8 cellular contexts compared by ENCODE assay signal in the genomic region with DNA sequence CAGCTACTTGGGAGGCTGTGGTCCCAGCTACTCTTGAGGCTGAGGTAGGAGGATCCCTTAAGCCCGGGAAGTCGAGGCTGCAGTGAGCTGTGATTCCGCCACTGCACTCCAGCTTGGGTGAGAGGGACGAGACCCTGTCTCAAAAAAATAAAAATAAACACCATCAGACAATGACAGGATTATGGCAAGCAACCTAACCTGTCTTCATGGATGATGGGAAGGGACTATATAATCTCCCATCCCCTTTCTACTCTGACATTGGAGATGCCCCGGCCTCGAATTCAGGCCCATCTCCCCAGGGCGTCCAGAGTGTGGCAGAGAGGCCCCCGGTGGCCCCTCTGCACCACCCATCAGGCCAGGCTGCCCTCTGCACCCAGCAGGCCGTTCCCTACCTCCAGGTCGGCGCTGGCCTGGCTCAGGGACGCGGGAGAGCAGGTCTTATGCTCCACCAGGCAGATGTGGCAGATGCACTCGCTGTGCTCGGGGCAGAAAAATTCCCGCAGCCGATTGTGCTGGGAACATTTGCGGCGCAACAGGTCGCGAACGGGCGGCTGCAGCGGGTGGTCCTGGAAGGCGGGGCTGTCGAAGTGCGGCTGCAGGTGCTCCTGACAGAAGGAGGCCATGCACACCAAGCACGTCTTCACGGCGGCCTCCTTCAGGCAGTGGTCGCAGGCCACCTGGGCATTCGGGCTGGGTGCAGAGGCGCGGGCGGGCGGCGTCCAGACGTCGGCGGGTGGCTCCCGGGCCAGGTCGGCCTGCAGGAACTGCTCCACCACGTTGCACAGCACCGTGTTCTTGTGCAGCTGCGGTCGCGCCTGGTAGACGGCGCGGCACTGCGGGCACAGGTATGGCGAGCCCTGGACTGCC. TPM values are rescaled to one million over a fixed set of nuclear protein-coding genes. Genes with fewer than 3 reads are reported as not detected.
DNase-seq lines count a peak whose midpoint lies in the region; ATAC-seq and TF ChIP-seq lines count a peak whose summit lies in the region.

No MANE protein-coding gene starts in this region.

- H3K27me3 Mint-ChIP-seq in WTC11 (ENCODE audit: low read depth) (peaks cover 20% of the 10 kb centered on the region), osteocyte (ENCODE audit: unreplicated experiment) (no peaks in the 10 kb centered on the region)

- WGBS in gastroesophageal sphincter (ENCODE audit: low coverage in 1 of 2), 2 donors, result 50 to 72% methylated on average over 1 to 3 of the region's 52 CpGs

- H3K27me3 ChIP-seq in HUES48 (ENCODE audit: control insufficient read depth, insufficient read depth, low read length), result peaks cover 27% of the 10 kb centered on the region
- H3K27me3 ChIP-seq in gastroesophageal sphincter, result no peaks in the 10 kb centered on the region

- no peak overlapping the region for H3K27ac Mint-ChIP-seq in WTC11
- peak overlapping the region; percentile 80 for H3K27ac Mint-ChIP-seq in osteocyte (ENCODE audit: unreplicated experiment)

- no peak for TF ChIP-seq EP300 in gastroesophageal sphincter (IDR thresholded peaks at IDR 0.05)

- H3K36me3 Mint-ChIP-seq in WTC11 (peaks cover 10% of the 10 kb centered on the region), osteocyte (ENCODE audit: unreplicated experiment) (peaks cover 2% of the 10 kb centered on the region)

- H3K9me3 ChIP-seq in HUES48 (ENCODE audit: control insufficient read depth, insufficient read depth, low read length) (no peaks in the 10 kb centered on the region), gastroesophageal sphincter (no peaks in the 10 kb centered on the region)

- peak overlapping the region; percentile 59 for H3K9ac ChIP-seq in HUES48 (ENCODE audit: low read depth, low read length)

- POLR2A ChIA-PET in WTC11 (lab: Charles Lee), result interaction anchor here (0.6 to 1.2 kb wide), 8 partner anchors 9 to 87 kb away, joined by 3 to 5 read pairs (median 3); a partner anchor contains a TSS

- H3K27ac ChIP-seq in HUES48 (ENCODE audit: low read depth, low read length) (no peak overlapping the region), gastroesophageal sphincter (peak overlapping the region; percentile 64 to 92 (median 86))

- ATAC-seq in GM21515 (IDR thresholded peaks at IDR 0.05; ENCODE audit: unreplicated experiment), result peak; percentile 32
- peak; percentile 51 for ATAC-seq in WTC11
- peak; percentile 44 for ATAC-seq in gastroesophageal sphincter

- H3K4me1 ChIP-seq in HUES48 (ENCODE audit: control insufficient read depth, insufficient read depth, low read length), result peaks cover 9% of the 10 kb centered on the region; the same call in 1 of the 2 replicates
- H3K4me1 ChIP-seq in gastroesophageal sphincter, result peaks cover 0 to 69% (median 30%) of the 10 kb centered on the region in 3 donors

- TF ChIP-seq POLR2A in gastroesophageal sphincter (IDR thresholded peaks at IDR 0.05), result no peak

- H3K4me3 Mint-ChIP-seq in WTC11 (peak overlapping the region; percentile 88), osteocyte (ENCODE audit: unreplicated experiment) (peak overlapping the region; percentile 86)

- no peak for DNase-seq in GM12864 (ENCODE audit: low read depth)
- DNase-seq in WTC11 (ENCODE audit: low spot score), result peak; percentile 67
- peak; percentile 79 for DNase-seq in osteocyte (ENCODE audit: extremely low spot score, unreplicated experiment)
- no peak for DNase-seq in T1000 (lab: John Stamatoyannopoulos, UW)
- DNase-seq in HCEC 1CT, result no peak

- TF ChIP-seq CTCF in GM12864 (IDR thresholded peaks at IDR 0.05; ENCODE audit: low read depth, low read length, missing control alignments) (no peak), WTC11 (IDR thresholded peaks at IDR 0.05) (no peak), gastroesophageal sphincter (IDR thresholded peaks at IDR 0.05) (no peak), osteocyte (IDR thresholded peaks at IDR 0.05) (no peak)

- CTCF ChIA-PET in WTC11 (lab: Charles Lee), result interaction anchor here (0.6 to 2.3 kb wide), 7 partner anchors 20 to 870 kb away, joined by 3 to 9 read pairs (median 5); no protein-coding TSS in a partner anchor

- H3K9me3 Mint-ChIP-seq in WTC11 (peaks cover 12% of the 10 kb centered on the region), osteocyte (ENCODE audit: unreplicated experiment) (peaks cover 10% of the 10 kb centered on the region)

- H3K4me1 Mint-ChIP-seq in WTC11 (peaks cover 18% of the 10 kb centered on the region), osteocyte (ENCODE audit: unreplicated experiment) (peaks cover 42% of the 10 kb centered on the region)

- H3K4me3 ChIP-seq in GM12864 (ENCODE audit: low read depth, low read length), result peak overlapping the region; percentile 91
- peak overlapping the region; percentile 87 for H3K4me3 ChIP-seq in HUES48 (ENCODE audit: low read depth, low read length)
- H3K4me3 ChIP-seq in gastroesophageal sphincter, result peak overlapping the region; percentile 76 to 90

- H3K36me3 ChIP-seq in HUES48 (ENCODE audit: control insufficient read depth, insufficient read depth, low read length) (peaks cover 5% of the 10 kb centered on the region), gastroesophageal sphincter (peaks cover 0 to 10% of the 10 kb centered on the region in 2 donors)

TF ChIP-seq in WTC11, 78 proteins besides CTCF, POLR2A, EP300 and RAD21 (continues in another document):
- TF ChIP-seq, protein P1, sequence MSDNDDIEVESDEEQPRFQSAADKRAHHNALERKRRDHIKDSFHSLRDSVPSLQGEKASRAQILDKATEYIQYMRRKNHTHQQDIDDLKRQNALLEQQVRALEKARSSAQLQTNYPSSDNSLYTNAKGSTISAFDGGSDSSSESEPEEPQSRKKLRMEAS (CRISPR knock-in tag; IDR thresholded peaks at IDR 0.05), result peak; percentile 90
- TF ChIP-seq CREM (CRISPR knock-in tag; IDR thresholded peaks at IDR 0.05), result no peak
- peak; percentile 11; the same call in 1 of the 2 replicates for TF ChIP-seq ETV6 (CRISPR knock-in tag; IDR thresholded peaks at IDR 0.05)
- no peak for TF ChIP-seq NFYB (CRISPR knock-in tag; conservative IDR thresholded peaks at IDR 0.05; ENCODE audit: low read depth)
- TF ChIP-seq, protein P2, sequence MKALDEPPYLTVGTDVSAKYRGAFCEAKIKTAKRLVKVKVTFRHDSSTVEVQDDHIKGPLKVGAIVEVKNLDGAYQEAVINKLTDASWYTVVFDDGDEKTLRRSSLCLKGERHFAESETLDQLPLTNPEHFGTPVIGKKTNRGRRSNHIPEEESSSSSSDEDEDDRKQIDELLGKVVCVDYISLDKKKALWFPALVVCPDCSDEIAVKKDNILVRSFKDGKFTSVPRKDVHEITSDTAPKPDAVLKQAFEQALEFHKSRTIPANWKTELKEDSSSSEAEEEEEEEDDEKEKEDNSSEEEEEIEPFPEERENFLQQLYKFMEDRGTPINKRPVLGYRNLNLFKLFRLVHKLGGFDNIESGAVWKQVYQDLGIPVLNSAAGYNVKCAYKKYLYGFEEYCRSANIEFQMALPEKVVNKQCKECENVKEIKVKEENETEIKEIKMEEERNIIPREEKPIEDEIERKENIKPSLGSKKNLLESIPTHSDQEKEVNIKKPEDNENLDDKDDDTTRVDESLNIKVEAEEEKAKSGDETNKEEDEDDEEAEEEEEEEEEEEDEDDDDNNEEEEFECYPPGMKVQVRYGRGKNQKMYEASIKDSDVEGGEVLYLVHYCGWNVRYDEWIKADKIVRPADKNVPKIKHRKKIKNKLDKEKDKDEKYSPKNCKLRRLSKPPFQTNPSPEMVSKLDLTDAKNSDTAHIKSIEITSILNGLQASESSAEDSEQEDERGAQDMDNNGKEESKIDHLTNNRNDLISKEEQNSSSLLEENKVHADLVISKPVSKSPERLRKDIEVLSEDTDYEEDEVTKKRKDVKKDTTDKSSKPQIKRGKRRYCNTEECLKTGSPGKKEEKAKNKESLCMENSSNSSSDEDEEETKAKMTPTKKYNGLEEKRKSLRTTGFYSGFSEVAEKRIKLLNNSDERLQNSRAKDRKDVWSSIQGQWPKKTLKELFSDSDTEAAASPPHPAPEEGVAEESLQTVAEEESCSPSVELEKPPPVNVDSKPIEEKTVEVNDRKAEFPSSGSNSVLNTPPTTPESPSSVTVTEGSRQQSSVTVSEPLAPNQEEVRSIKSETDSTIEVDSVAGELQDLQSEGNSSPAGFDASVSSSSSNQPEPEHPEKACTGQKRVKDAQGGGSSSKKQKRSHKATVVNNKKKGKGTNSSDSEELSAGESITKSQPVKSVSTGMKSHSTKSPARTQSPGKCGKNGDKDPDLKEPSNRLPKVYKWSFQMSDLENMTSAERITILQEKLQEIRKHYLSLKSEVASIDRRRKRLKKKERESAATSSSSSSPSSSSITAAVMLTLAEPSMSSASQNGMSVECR (CRISPR knock-in tag; IDR thresholded peaks at IDR 0.05; ENCODE audit: borderline replicate concordance), result 0 out of 2 replicates have a peak, but pooled peaks have one; percentile 29
- TF ChIP-seq FOXP1 (CRISPR knock-in tag; IDR thresholded peaks at IDR 0.05; ENCODE audit: borderline replicate concordance), result no peak; the same call in 1 of the 2 replicates
- no peak for TF ChIP-seq ZNF317 (CRISPR knock-in tag; IDR thresholded peaks at IDR 0.05; ENCODE audit: borderline replicate concordance, low read depth)
- 0 out of 2 replicates have a peak, but pooled peaks have one; percentile 22 for TF ChIP-seq NR2C2 (CRISPR knock-in tag; IDR thresholded peaks at IDR 0.05)
- TF ChIP-seq, protein P3, sequence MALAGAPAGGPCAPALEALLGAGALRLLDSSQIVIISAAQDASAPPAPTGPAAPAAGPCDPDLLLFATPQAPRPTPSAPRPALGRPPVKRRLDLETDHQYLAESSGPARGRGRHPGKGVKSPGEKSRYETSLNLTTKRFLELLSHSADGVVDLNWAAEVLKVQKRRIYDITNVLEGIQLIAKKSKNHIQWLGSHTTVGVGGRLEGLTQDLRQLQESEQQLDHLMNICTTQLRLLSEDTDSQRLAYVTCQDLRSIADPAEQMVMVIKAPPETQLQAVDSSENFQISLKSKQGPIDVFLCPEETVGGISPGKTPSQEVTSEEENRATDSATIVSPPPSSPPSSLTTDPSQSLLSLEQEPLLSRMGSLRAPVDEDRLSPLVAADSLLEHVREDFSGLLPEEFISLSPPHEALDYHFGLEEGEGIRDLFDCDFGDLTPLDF (CRISPR knock-in tag; IDR thresholded peaks at IDR 0.05), result peak; percentile 20; the same call in 1 of the 2 replicates

RNA-seq across cellular contexts. Expression of a gene that starts 0.6 kb away (rescaled TPM):
- total RNA-seq in WTC11 (2021) (36.6 to 49.0 TPM (median 38.9 TPM) in 3 replicates), gastroesophageal sphincter (10 to 100 TPM; 10.1 to 36.6 (median 20.6) TPM), osteocyte (28.1 and 35.1 TPM in 2 replicates)

RNA-seq across cellular contexts. Expression of a gene that starts 47.6 kb away (rescaled TPM):
- total RNA-seq in WTC11 (2021) (22.6 to 23.5 TPM (median 23.4 TPM) in 3 replicates), gastroesophageal sphincter (10 to 100 TPM in 3 of 4 donors, 1 to 10 TPM in 1; 10.0 to 16.9 (median 10.9) TPM), osteocyte (14.9 and 15.2 TPM in 2 replicates)

Comparison
In these comparisons a context has a peak if more than half of its experiments do, and no peak if none do; other contexts are left out.
1. DNase-seq: peak in WTC11 (single experiment) and osteocyte (single experiment); none in GM12864 (single experiment), T1000 (single experiment) and HCEC 1CT (single experiment).
2. Peak in every context shown above with its lines, with median percentiles within 50 percentile points of each other: H3K4me3 ChIP-seq and ATAC-seq.